Comparison of ENCODE assay signal across 19 cellular contexts in the genomic region with DNA sequence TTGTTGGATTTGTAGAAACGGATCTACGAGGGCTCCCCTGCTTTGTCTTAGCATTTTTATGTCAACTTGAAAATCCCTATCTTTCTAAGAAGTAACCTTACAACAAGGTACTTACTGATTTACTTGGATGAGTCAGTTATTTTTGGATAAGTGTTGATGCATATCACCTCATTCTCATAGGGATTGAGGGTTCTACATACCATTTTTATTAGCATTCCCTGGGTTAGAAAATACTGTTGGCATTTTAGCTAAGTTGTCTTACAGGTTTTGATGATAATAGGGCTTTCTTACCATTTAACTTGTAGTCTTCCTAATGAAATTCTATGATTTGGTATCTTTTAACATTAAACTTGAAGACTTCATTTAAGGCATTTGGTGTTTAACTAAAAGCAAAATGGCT.
DNase-seq lines count a peak whose midpoint lies in the region; ATAC-seq lines count a peak whose summit lies in the region.
"Had no signal": no experiment of that assay in that cellular context is flagged by ENCODE, and none has a peak within 500 bp of the region (broad histone marks: within the 10 kb centered on the region; RNA-seq: fewer than 3 reads in every experiment).

No MANE protein-coding gene starts in this region.

- CTCF ChIA-PET in T-cell (lab: Charles Lee), result interaction anchor here (0.5 to 2.7 kb wide), 23 partner anchors 9 to 610 kb away, joined by 3 to 36 read pairs (median 4); partner anchors contain the start of gene ITGA4 (in 1 of the 2)

- H3K27ac Mint-ChIP-seq in T-helper 1 cell treated with Interleukin-12 subunit alpha and Interleukin-12 subunit beta and Interleukin-4 antibody, amounts not matched to agents 30 μg/mL and 1 μg/mL, for 36 hours, result peak overlapping the region; percentile 84
- peak overlapping the region; percentile 68 to 84 for H3K27ac Mint-ChIP-seq in T-cell

- POLR2A ChIA-PET in T-cell (lab: Charles Lee), result interaction anchor here in 1 of 2 donors (0.9 to 1.0 kb wide), 2 partner anchors 20 to 365 kb away, joined by 3 to 4 read pairs; no protein-coding TSS in a partner anchor

- in situ Hi-C loops in Caki2 (cut with HindIII; ENCODE audit: low pct_unique_long_range_greater_than_20kb, low sequenced_read_pairs), result no loop called here

- no peak for ATAC-seq in T-cell (replicated peaks in 1 of 4)
- ATAC-seq: body of pancreas, K562, psoas muscle, Right ventricle myocardium inferior had no signal

- H3K4me1 Mint-ChIP-seq in T-helper 1 cell treated with Interleukin-12 subunit alpha and Interleukin-12 subunit beta and Interleukin-4 antibody, amounts not matched to agents 30 μg/mL and 1 μg/mL, for 36 hours (ENCODE audit: low read depth), result peaks cover 46% of the 10 kb centered on the region
- H3K4me1 Mint-ChIP-seq in T-cell, result peaks cover 44 to 53% (median 50%) of the 10 kb centered on the region in 3 donors

- no peak overlapping the region for H3K4me3 Mint-ChIP-seq in T-helper 1 cell treated with Interleukin-12 subunit alpha and Interleukin-12 subunit beta and Interleukin-4 antibody, amounts not matched to agents 30 μg/mL and 1 μg/mL, for 36 hours
- H3K4me3 Mint-ChIP-seq in T-cell, result peak overlapping the region in 1 of 3 donors; percentile 49

- H3K36me3 Mint-ChIP-seq in T-helper 1 cell treated with Interleukin-12 subunit alpha and Interleukin-12 subunit beta and Interleukin-4 antibody, amounts not matched to agents 30 μg/mL and 1 μg/mL, for 36 hours (ENCODE audit: low read depth), result peaks cover 10% of the 10 kb centered on the region
- H3K36me3 Mint-ChIP-seq in T-cell, result peaks cover 3% of the 10 kb centered on the region

- H3K27me3 Mint-ChIP-seq in T-helper 1 cell treated with Interleukin-12 subunit alpha and Interleukin-12 subunit beta and Interleukin-4 antibody, amounts not matched to agents 30 μg/mL and 1 μg/mL, for 36 hours (ENCODE audit: low read depth), result peaks cover 4% of the 10 kb centered on the region
- H3K27me3 Mint-ChIP-seq in T-cell, result no peaks in the 10 kb centered on the region

- no peaks in the 10 kb centered on the region for H3K27me3 ChIP-seq in H7 (ENCODE audit: control insufficient read depth, insufficient read depth, low read length)
- H3K27me3 ChIP-seq: body of pancreas, hepatocyte, tibial nerve had no signal

- no peaks in the 10 kb centered on the region for H3K36me3 ChIP-seq in H7 (replicated peaks; ENCODE audit: control insufficient read depth, insufficient read depth, low read length)
- H3K36me3 ChIP-seq: tibial nerve, WERI-Rb-1 had no signal

- H3K9me3 Mint-ChIP-seq in T-helper 1 cell treated with Interleukin-12 subunit alpha and Interleukin-12 subunit beta and Interleukin-4 antibody, amounts not matched to agents 30 μg/mL and 1 μg/mL, for 36 hours, result peaks cover 9% of the 10 kb centered on the region
- no peaks in the 10 kb centered on the region for H3K9me3 Mint-ChIP-seq in T-cell

- no peak overlapping the region for H3K4me3 ChIP-seq in H7 (ENCODE audit: insufficient read depth, low read depth, low read length)
- H3K4me3 ChIP-seq: body of pancreas, coronary artery, hepatocyte, K562, psoas muscle, tibial nerve had no signal

- DNase-seq in T-helper 1 cell, result no peak
- DNase-seq in Caki2 (ENCODE audit: low read depth), result peak; percentile 12
- no peak for DNase-seq in T-cell
- DNase-seq in kidney tubule cell (ENCODE audit: low spot score), result peak; percentile 41
- no peak for DNase-seq in GF-D8 (lab: John Stamatoyannopoulos, UW)
- no peak for DNase-seq in iPS-NIHi11 (ENCODE audit: low spot score)
- no peak for DNase-seq in H7
- DNase-seq: body of pancreas; kidney; NCI-H1930; psoas muscle; stimulated activated CD4-positive, alpha-beta T cell treated with anti-CD3 and anti-CD28 coated beads, Interleukin-12 subunit alpha, Interleukin-12 subunit beta, amount 100 ng/mL, for 4 hours had no signal

Comparison
In these comparisons a context has a peak if more than half of its experiments do, and no peak if none do; other contexts are left out.
1. DNase-seq: peak in Caki2 (single experiment) and kidney tubule cell (single experiment); none in T-helper 1 cell (0 of 5), T-cell (0 of 34), GF-D8 (single experiment), iPS-NIHi11 (single experiment) and H7 (single experiment).